Comparison of ENCODE assay signal across 29 cellular contexts in genomic region chr1:37831809-37832208, GRCh38.
"Had no signal": no experiment of that assay in that cellular context is flagged by ENCODE, and none has a peak within 500 bp of the region (broad histone marks: within the 10 kb centered on the region; RNA-seq: fewer than 3 reads in every experiment).

No MANE protein-coding gene starts in this region.

- ATAC-seq: activated CD4-positive, alpha-beta T cell treated with anti-CD3 and anti-CD28 coated beads for 36 hours; activated CD4-positive, CD25-positive, alpha-beta regulatory T cell treated with anti-CD3 and anti-CD28 coated beads, Interleukin-2, amount 50 U/mL, for 24 hours; activated CD8-positive, alpha-beta T cell treated with anti-CD3 and anti-CD28 coated beads for 36 hours; activated naive CD8-positive, alpha-beta T cell treated with anti-CD3 and anti-CD28 coated beads, Interleukin-2, amount 50 U/mL, for 24 hours; WTC11 had no signal

- H3K27ac ChIP-seq: ascending aorta, cardiac muscle cell, WERI-Rb-1 had no signal

- H3K4me1 ChIP-seq: ascending aorta had no signal

- H3K9me3 ChIP-seq: ascending aorta had no signal

- DNase-seq: activated CD4-positive, alpha-beta memory T cell treated with anti-CD3 and anti-CD28 coated beads for 36 hours; activated CD4-positive, alpha-beta T cell treated with anti-CD3 and anti-CD28 coated beads for 1 hour; activated CD4-positive, alpha-beta T cell treated with anti-CD3 and anti-CD28 coated beads for 36 hours; activated CD4-positive, alpha-beta T cell treated with anti-CD3 and anti-CD28 coated beads for 48 hours; activated CD4-positive, alpha-beta T cell treated with anti-CD3 and anti-CD28 coated beads, Interleukin-2, amount 10 ng/mL, durations not matched to agents 7 days and 5 days; activated CD4-positive, alpha-beta T cell treated with anti-CD3 and anti-CD28 coated beads, Interleukin-2, amount 50 U/mL, for 4 hours; activated CD4-positive, CD25-positive, alpha-beta regulatory T cell; activated CD8-positive, alpha-beta memory T cell treated with anti-CD3 and anti-CD28 coated beads, Interleukin-2, amount 50 U/mL, for 4 hours; activated CD8-positive, alpha-beta T cell treated with anti-CD3 and anti-CD28 coated beads for 36 hours; activated effector memory CD4-positive, alpha-beta T cell treated with Interleukin-2 at 50 U/mL for 16 hours; activated gamma-delta T cell; activated naive CD4-positive, alpha-beta T cell treated with anti-CD3 and anti-CD28 coated beads, Interleukin-2, amount 10 ng/mL, durations not matched to agents 7 days and 5 days; activated naive CD4-positive, alpha-beta T cell treated with Interleukin-2 at 50 U/mL for 16 hours; activated naive CD8-positive, alpha-beta T cell treated with anti-CD3 and anti-CD28 coated beads, Interleukin-2, amount 10 ng/mL, durations not matched to agents 7 days and 5 days; activated naive CD8-positive, alpha-beta T cell treated with anti-CD3 and anti-CD28 coated beads, Interleukin-2, amount 50 U/mL, for 24 hours; activated T-cell treated with anti-CD3 and anti-CD28 coated beads, Interleukin-2, amount 50 U/mL, for 24 hours; activated T-cell treated with anti-CD3 and anti-CD28 coated beads, Interleukin-2, amount 50 U/mL, for 48 hours; amygdala; anterior cingulate cortex; caudate nucleus; cerebellar nuclear complex; T-helper 1 cell; T-helper 2 cell; T-helper 9 cell; WERI-Rb-1 had no signal

- H3K4me3 ChIP-seq: ascending aorta, cardiac muscle cell had no signal

- H3K27me3 ChIP-seq: ascending aorta, cardiac muscle cell had no signal
